ENCODE assay signal across 16 cellular contexts in the genomic region with DNA sequence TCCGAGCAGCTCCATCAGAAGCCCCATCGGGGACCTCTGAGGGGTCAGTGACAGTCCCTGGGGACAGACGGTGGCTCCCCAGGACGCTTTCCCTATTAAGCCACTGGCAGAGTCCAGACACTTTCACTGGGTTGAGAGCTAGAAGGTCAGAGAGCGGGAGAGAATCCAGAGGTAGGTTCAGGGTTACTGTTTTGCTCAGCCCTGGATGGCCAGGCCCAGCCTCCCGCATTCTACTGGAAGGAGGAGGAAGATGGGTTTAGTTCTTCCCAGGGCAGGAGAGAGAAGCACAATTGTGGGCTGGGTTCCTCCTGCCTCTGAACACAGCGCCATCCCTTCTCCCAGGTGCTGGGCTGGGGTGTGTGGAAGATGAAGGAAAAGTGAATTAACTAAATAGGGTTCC.
DNase-seq lines count a peak whose midpoint lies in the region; ATAC-seq and TF ChIP-seq lines count a peak whose summit lies in the region.
"Had no signal": no experiment of that assay in that cellular context is flagged by ENCODE, and none has a peak within 500 bp of the region (broad histone marks: within the 10 kb centered on the region; RNA-seq: fewer than 3 reads in every experiment).

No MANE protein-coding gene starts in this region.

- no peak for TF ChIP-seq CTCF in C4-2B (conservative IDR thresholded peaks at IDR 0.05)

- H4K91ac ChIP-seq in trophoblast cell (ENCODE audit: low read depth, low read length), result no peak overlapping the region

- no peaks in the 10 kb centered on the region for H3K27me3 ChIP-seq in duodenal mucosa (ENCODE audit: control insufficient read depth in 1 of 2, insufficient read depth in 2 of 2, low read length in 2 of 2)
- no peaks in the 10 kb centered on the region for H3K27me3 ChIP-seq in trophoblast cell (ENCODE audit: insufficient read depth, low read length)

- peak overlapping the region in 1 of 2 donors; percentile 26 for H3K9ac ChIP-seq in duodenal mucosa (ENCODE audit: low read depth in 1 of 2, low read length in 2 of 2)
- no peak overlapping the region for H3K9ac ChIP-seq in trophoblast cell (ENCODE audit: low read length)
- H3K9ac ChIP-seq: SK-N-SH had no signal

- no peak overlapping the region for H3K4me2 ChIP-seq in trophoblast cell (ENCODE audit: low read length)
- H3K4me2 ChIP-seq: SK-N-SH had no signal

- H3K79me1 ChIP-seq in trophoblast cell (ENCODE audit: low read length), result no peaks in the 10 kb centered on the region

- H3K9me3 ChIP-seq in duodenal mucosa (ENCODE audit: control insufficient read depth in 1 of 2, low read length in 2 of 2), result no peaks in the 10 kb centered on the region
- H3K9me3 ChIP-seq in trophoblast cell (ENCODE audit: insufficient read depth, low read depth, low read length), result peaks cover 1% of the 10 kb centered on the region
- H3K9me3 ChIP-seq: SK-N-SH had no signal

- H3K18ac ChIP-seq in trophoblast cell (ENCODE audit: low read length), result no peak overlapping the region

- H4K8ac ChIP-seq in trophoblast cell (ENCODE audit: low read depth, low read length), result no peak overlapping the region

- H4K12ac ChIP-seq in trophoblast cell (ENCODE audit: low read depth, low read length), result no peak overlapping the region

- H3K36me3 ChIP-seq in duodenal mucosa (ENCODE audit: control insufficient read depth in 1 of 2, insufficient read depth in 2 of 2, low read length in 2 of 2) (no peaks in the 10 kb centered on the region), trophoblast cell (ENCODE audit: control insufficient read depth in 1 of 2, insufficient read depth in 2 of 2, low read length in 2 of 2) (no peaks in the 10 kb centered on the region)

- no peak overlapping the region for H2BK5ac ChIP-seq in trophoblast cell (ENCODE audit: low read depth, low read length, poor library complexity)

- no peaks in the 10 kb centered on the region for H3K79me2 ChIP-seq in trophoblast cell (ENCODE audit: control insufficient read depth, insufficient read depth, low read length, poor library complexity)

- H2BK120ac ChIP-seq in trophoblast cell (ENCODE audit: insufficient read depth, low read length, poor library complexity), result no peak overlapping the region

- no peak overlapping the region for H2AK5ac ChIP-seq in trophoblast cell (ENCODE audit: low read length)

- peak; percentile 44 for DNase-seq in HuH-7.5 (ENCODE audit: low spot score)
- DNase-seq in trophoblast cell, result peak; percentile 40 to 60
- no peak for DNase-seq in iPS-NIHi7 (ENCODE audit: extremely low spot score)
- no peak for DNase-seq in retina
- DNase-seq: H9, Kasumi-1, MM.1S, NCI-H1092 treated with DMSO at 0.1 percent for 48 hours, NCI-H1694 treated with DMSO at 0.1 percent for 48 hours, NCI-H446 treated with DMSO at 0.1 percent for 48 hours, NCI-H82, SHP77, SK-N-SH had no signal

- H3K27ac ChIP-seq in C4-2B (peak overlapping the region; percentile 45), duodenal mucosa (ENCODE audit: low read depth, low read length) (peak overlapping the region; percentile 62), trophoblast cell (ENCODE audit: low read depth, low read length) (no peak overlapping the region)

- H3K23ac ChIP-seq in trophoblast cell (ENCODE audit: low read length), result no peak overlapping the region

- no peak overlapping the region for H2BK12ac ChIP-seq in trophoblast cell (ENCODE audit: low read length)

- H3K4me1 ChIP-seq in duodenal mucosa (ENCODE audit: control insufficient read depth in 1 of 2, insufficient read depth in 2 of 2, low read length in 2 of 2) (peaks cover 22 to 24% of the 10 kb centered on the region in 2 donors), trophoblast cell (ENCODE audit: control insufficient read depth in 1 of 2, insufficient read depth in 2 of 2, low read length in 2 of 2) (no peaks in the 10 kb centered on the region)

- no CpG with 5 or more reads among the region's 7 CpGs for WGBS in trophoblast cell (ENCODE audit: extremely low coverage, insufficient coverage, insufficient read length)

- no peak overlapping the region for H2AFZ ChIP-seq in trophoblast cell (ENCODE audit: insufficient read depth, low read length, poor library complexity)

- ATAC-seq in GM21360 (IDR thresholded peaks at IDR 0.05; ENCODE audit: unreplicated experiment), result no peak

- H3K4me3 ChIP-seq in duodenal mucosa (ENCODE audit: low read depth in 1 of 2, low read length in 2 of 2) (peak overlapping the region in 1 of 2 donors; percentile 35), trophoblast cell (ENCODE audit: low read depth, low read length) (no peak overlapping the region)

- no peak overlapping the region for H3K14ac ChIP-seq in trophoblast cell (ENCODE audit: low read length)

- H3K4ac ChIP-seq in trophoblast cell (ENCODE audit: low read depth, low read length), result no peak overlapping the region

Comparison
In these comparisons a context has a peak if more than half of its experiments do, and no peak if none do; other contexts are left out.
1. DNase-seq: peak in HuH-7.5 (single experiment) and trophoblast cell (2 of 2); none in iPS-NIHi7 (single experiment) and retina (single experiment).